ENCODE assay signal across 8 cellular contexts in genomic region chr11:86245369-86246292, GRCh38. TPM values are rescaled to one million over a fixed set of nuclear protein-coding genes. Genes with fewer than 3 reads are reported as not detected.
DNase-seq lines count a peak whose midpoint lies in the region; ATAC-seq, FAIRE-seq and TF ChIP-seq lines count a peak whose summit lies in the region.

No MANE protein-coding gene starts in this region.

- H3K4me1 Mint-ChIP-seq in astrocyte (ENCODE audit: low read depth, unreplicated experiment) = peaks cover 19% of the 10 kb centered on the region
- H3K4me1 Mint-ChIP-seq in stimulated activated effector memory CD8-positive, alpha-beta T cell treated with anti-CD3 and anti-CD28 coated beads, Interleukin-12 subunit alpha, Interleukin-12 subunit beta, amount 100 ng/mL, for 72 hours = peaks cover 27% of the 10 kb centered on the region

- TF ChIP-seq CTCF in OCI-LY1 (IDR thresholded peaks at IDR 0.05; ENCODE audit: low read length) = no peak
- TF ChIP-seq CTCF in astrocyte (IDR thresholded peaks at IDR 0.05; ENCODE audit: insufficient read depth, low read depth, low read length) = no peak
- no peak for TF ChIP-seq CTCF in keratinocyte (optimal IDR thresholded peaks at IDR 0.05 in 1 of 3, IDR thresholded peaks at IDR 0.05 in 1 of 3, conservative IDR thresholded peaks at IDR 0.05 in 1 of 3; ENCODE audit: extremely low read depth in 1 of 3, insufficient read depth in 2 of 3, low read length in 3 of 3)

- no peaks in the 10 kb centered on the region for H3K9me3 Mint-ChIP-seq in astrocyte (ENCODE audit: unreplicated experiment)
- H3K9me3 Mint-ChIP-seq in stimulated activated effector memory CD8-positive, alpha-beta T cell treated with anti-CD3 and anti-CD28 coated beads, Interleukin-12 subunit alpha, Interleukin-12 subunit beta, amount 100 ng/mL, for 72 hours = no peaks in the 10 kb centered on the region

- H3K9ac ChIP-seq in OCI-LY1 (ENCODE audit: low read length) (peak overlapping the region; percentile 92), astrocyte (ENCODE audit: low read length) (peak overlapping the region; percentile 95), keratinocyte (ENCODE audit: control insufficient read depth, extremely low read depth, insufficient read depth, low read length) (peak overlapping the region; percentile 97)

- peak; percentile 0 for ATAC-seq in HG02678 (IDR thresholded peaks at IDR 0.05; ENCODE audit: unreplicated experiment)
- ATAC-seq in stimulated activated effector memory CD8-positive, alpha-beta T cell treated with anti-CD3 and anti-CD28 coated beads, Interleukin-12 subunit alpha, Interleukin-12 subunit beta, amount 100 ng/mL, for 72 hours = peak; percentile 36
- no peak for ATAC-seq in HG03139 (IDR thresholded peaks at IDR 0.05; ENCODE audit: unreplicated experiment)

- H2AFZ ChIP-seq in OCI-LY1 (ENCODE audit: low read length) (0 out of 2 replicates have a peak overlapping the region, but pooled peaks have one; percentile 16), astrocyte (ENCODE audit: low read depth, low read length) (peak overlapping the region; percentile 61), keratinocyte (ENCODE audit: control insufficient read depth, low read length) (peak overlapping the region; percentile 73)

- H3K79me2 ChIP-seq in OCI-LY1 (ENCODE audit: insufficient read depth, low read length) (peaks cover 54% of the 10 kb centered on the region), astrocyte (ENCODE audit: insufficient read depth, low read length) (peaks cover 56% of the 10 kb centered on the region), keratinocyte (ENCODE audit: control insufficient read depth, insufficient read depth, low read length) (peaks cover 54% of the 10 kb centered on the region)

- peak overlapping the region; percentile 63 for H3K27ac ChIP-seq in OCI-LY1 (ENCODE audit: low read depth, low read length, poor library complexity, severe bottlenecking)
- H3K27ac ChIP-seq in astrocyte (ENCODE audit: low read depth, low read length) = peak overlapping the region; percentile 38
- H3K27ac ChIP-seq in keratinocyte (ENCODE audit: control insufficient read depth, insufficient read depth, low read length) = peak overlapping the region; percentile 98

- H3K36me3 ChIP-seq in OCI-LY1 (ENCODE audit: insufficient read depth, low read length) (no peaks in the 10 kb centered on the region; the same call in 1 of the 2 replicates), astrocyte (ENCODE audit: insufficient read depth, low read length) (peaks cover 2% of the 10 kb centered on the region), keratinocyte (ENCODE audit: control insufficient read depth in 2 of 2, extremely low read depth in 1 of 2, insufficient read depth in 2 of 2, low read length in 2 of 2) (no peaks in the 10 kb centered on the region)

- no peaks in the 10 kb centered on the region for H3K9me1 ChIP-seq in keratinocyte (ENCODE audit: control insufficient read depth, extremely low read depth, insufficient read depth, low read length)

- H3K4me3 ChIP-seq in OCI-LY1 (ENCODE audit: low read depth, low read length, poor library complexity, severe bottlenecking) (peak overlapping the region; percentile 87), astrocyte (ENCODE audit: insufficient read depth, low read depth, low read length) (peak overlapping the region; percentile 84), keratinocyte (ENCODE audit: control insufficient read depth in 2 of 3, extremely low read depth in 1 of 3, insufficient read depth in 2 of 3, low read depth in 1 of 3, low read length in 3 of 3) (peak overlapping the region; percentile 96 to 97 (median 97))

- H3K9me3 ChIP-seq in OCI-LY1 (ENCODE audit: low read length) (no peaks in the 10 kb centered on the region), astrocyte (ENCODE audit: insufficient read depth, low read depth, low read length) (no peaks in the 10 kb centered on the region), keratinocyte (ENCODE audit: control insufficient read depth, low read depth, low read length) (no peaks in the 10 kb centered on the region)

- H3K9me2 ChIP-seq in OCI-LY1 (ENCODE audit: low read depth, low read length) = no peaks in the 10 kb centered on the region

- H4K20me1 ChIP-seq in OCI-LY1 (ENCODE audit: insufficient read depth, low read length) = no peaks in the 10 kb centered on the region
- H4K20me1 ChIP-seq in astrocyte (ENCODE audit: insufficient read depth, low read length) = peaks cover 47% of the 10 kb centered on the region
- no peaks in the 10 kb centered on the region for H4K20me1 ChIP-seq in keratinocyte (ENCODE audit: control insufficient read depth, extremely low read depth, insufficient read depth, low read length)

- no peaks in the 10 kb centered on the region for H3K27me3 Mint-ChIP-seq in astrocyte (ENCODE audit: low read depth, unreplicated experiment)

- dilution Hi-C loops in keratinocyte (cut with MboI; ENCODE audit: extremely low pct_ligation_motif_present, low sequenced_read_pairs) = no loop called here

- no peaks in the 10 kb centered on the region for H3K27me3 ChIP-seq in OCI-LY1 (ENCODE audit: insufficient read depth, low read length)
- H3K27me3 ChIP-seq in astrocyte (ENCODE audit: insufficient read depth, low read length) = peaks cover 5% of the 10 kb centered on the region
- H3K27me3 ChIP-seq in keratinocyte (ENCODE audit: control insufficient read depth, extremely low read depth, insufficient read depth, low read length) = no peaks in the 10 kb centered on the region

- FAIRE-seq in astrocyte (lab: Jason Lieb, UNC) (no peak), keratinocyte (lab: Jason Lieb, UNC) (no peak)

- no peaks in the 10 kb centered on the region for H3F3A ChIP-seq in OCI-LY1 (ENCODE audit: insufficient read depth, low read length)

- no peaks in the 10 kb centered on the region for H3K36me3 Mint-ChIP-seq in astrocyte (ENCODE audit: low read depth, unreplicated experiment)
- no peaks in the 10 kb centered on the region for H3K36me3 Mint-ChIP-seq in stimulated activated effector memory CD8-positive, alpha-beta T cell treated with anti-CD3 and anti-CD28 coated beads, Interleukin-12 subunit alpha, Interleukin-12 subunit beta, amount 100 ng/mL, for 72 hours

- no peak overlapping the region for H3K4me3 Mint-ChIP-seq in astrocyte (ENCODE audit: unreplicated experiment)
- H3K4me3 Mint-ChIP-seq in stimulated activated effector memory CD8-positive, alpha-beta T cell treated with anti-CD3 and anti-CD28 coated beads, Interleukin-12 subunit alpha, Interleukin-12 subunit beta, amount 100 ng/mL, for 72 hours = no peak overlapping the region

- DNase-seq in ELR (ENCODE audit: low read depth) (peak; percentile 46), astrocyte (ENCODE audit: low read depth) (no peak), keratinocyte (ENCODE audit: low read depth, low spot score) (no peak)
- DNase-seq in stimulated activated effector memory CD8-positive, alpha-beta T cell treated with anti-CD3 and anti-CD28 coated beads, Interleukin-12 subunit alpha, Interleukin-12 subunit beta, amount 100 ng/mL, for 72 hours (ENCODE audit: low spot score in 2 of 2) = peak in 1 of 2 donors; percentile 74
- DNase-seq in effector CD8-positive, alpha-beta T cell (lab: John Stamatoyannopoulos, UW) = no peak

- H3K4me1 ChIP-seq in OCI-LY1 (ENCODE audit: insufficient read depth, low read length, severe bottlenecking) = peaks cover 58% of the 10 kb centered on the region
- H3K4me1 ChIP-seq in astrocyte (ENCODE audit: insufficient read depth, low read length) = peaks cover 10% of the 10 kb centered on the region
- H3K4me1 ChIP-seq in keratinocyte (ENCODE audit: control insufficient read depth, extremely low read depth, insufficient read depth, low read length) = peaks cover 25% of the 10 kb centered on the region

- H3K27ac Mint-ChIP-seq in astrocyte (ENCODE audit: unreplicated experiment) = peak overlapping the region; percentile 34
- H3K27ac Mint-ChIP-seq in stimulated activated effector memory CD8-positive, alpha-beta T cell treated with anti-CD3 and anti-CD28 coated beads, Interleukin-12 subunit alpha, Interleukin-12 subunit beta, amount 100 ng/mL, for 72 hours = no peak overlapping the region

- H3K4me2 ChIP-seq in OCI-LY1 (ENCODE audit: low read length) = peak overlapping the region; percentile 99
- H3K4me2 ChIP-seq in astrocyte (ENCODE audit: low read length) = peak overlapping the region; percentile 86
- H3K4me2 ChIP-seq in keratinocyte (ENCODE audit: control insufficient read depth, extremely low read depth, insufficient read depth, low read depth, low read length) = peak overlapping the region; percentile 94

RNA-seq across cellular contexts. Expression of gene EED, which starts 1.1 kb away (rescaled TPM):
- total RNA-seq in astrocyte = 20.9 and 23.4 TPM in 2 replicates
- polyA plus RNA-seq in keratinocyte = 11.6 to 28.5 TPM (median 15.4 TPM) in 3 replicates
- 21.7 TPM for polyA plus RNA-seq in keratinocyte (2011; ENCODE audit: low read depth)
- polyA plus RNA-seq in keratinocyte (2011; cell fraction: cytosol; rRNA removed) = 7.4 and 12.8 TPM in 2 replicates
- polyA plus RNA-seq in keratinocyte (2011; cell fraction: nucleus; rRNA removed) = 24.0 and 35.9 TPM in 2 replicates
- 19.4 and 26.1 TPM in 2 replicates for polyA plus RNA-seq in keratinocyte (2012; ENCODE audit: low replicate concordance)
- 4.3 to 20.9 TPM (median 7.2 TPM) in 3 replicates for polyA minus RNA-seq in keratinocyte
- polyA minus RNA-seq in keratinocyte (2011; cell fraction: cytosol; rRNA and poly(A)+ RNA removed) = 5.4 TPM
- 11.5 and 22.5 TPM in 2 replicates for polyA minus RNA-seq in keratinocyte (2011; cell fraction: nucleus; rRNA and poly(A)+ RNA removed)

RNA-seq across cellular contexts. Expression of gene HIKESHI, which starts 56.4 kb away (rescaled TPM):
- 42.3 and 42.8 TPM in 2 replicates for total RNA-seq in astrocyte
- 39.9 to 89.4 TPM (median 81.6 TPM) in 3 replicates for polyA plus RNA-seq in keratinocyte
- polyA plus RNA-seq in keratinocyte (2011; ENCODE audit: low read depth) = 13.5 TPM
- 46.0 and 130 TPM in 2 replicates for polyA plus RNA-seq in keratinocyte (2011; cell fraction: cytosol; rRNA removed)
- polyA plus RNA-seq in keratinocyte (2011; cell fraction: nucleus; rRNA removed) = 29.7 and 32.7 TPM in 2 replicates
- polyA plus RNA-seq in keratinocyte (2012; ENCODE audit: low replicate concordance) = 34.2 and 49.2 TPM in 2 replicates
- 36.4 to 46.8 TPM (median 42.0 TPM) in 3 replicates for polyA minus RNA-seq in keratinocyte
- 31.7 TPM for polyA minus RNA-seq in keratinocyte (2011; cell fraction: cytosol; rRNA and poly(A)+ RNA removed)
- 5.5 and 7.1 TPM in 2 replicates for polyA minus RNA-seq in keratinocyte (2011; cell fraction: nucleus; rRNA and poly(A)+ RNA removed)

Comparison
In these comparisons a context has a peak if more than half of its experiments do, and no peak if none do; other contexts are left out.
1. H2AFZ ChIP-seq: peak in every context shown above with its lines; median percentile 73 in keratinocyte; 61 in astrocyte; 16 in OCI-LY1.
2. H3K27ac ChIP-seq: peak in every context shown above with its lines; median percentile 98 in keratinocyte; 63 in OCI-LY1; 38 in astrocyte.